ENCODE assay signal across 9 cellular contexts in genomic region chr3:49787182-49787464, GRCh38. TPM values are rescaled to one million over a fixed set of nuclear protein-coding genes. Genes with fewer than 3 reads are reported as not detected.
A peak's percentile ranks its signal among the peaks of the same experiment; 100 is the strongest.
DNase-seq lines count a peak whose midpoint lies in the region; ATAC-seq and TF ChIP-seq lines count a peak whose summit lies in the region.
"Had no signal": no experiment of that assay in that cellular context is flagged by ENCODE, and none has a peak within 500 bp of the region (broad histone marks: within the 10 kb centered on the region; RNA-seq: fewer than 3 reads in every experiment).

No MANE protein-coding gene starts in this region.

- H3K9me3 ChIP-seq in SK-N-MC (ENCODE audit: low read depth, low read length), result no peaks in the 10 kb centered on the region

- H3K4me1 ChIP-seq in rectal smooth muscle tissue (ENCODE audit: control insufficient read depth, insufficient read depth, low read length), result peaks cover 13% of the 10 kb centered on the region

- TF ChIP-seq CTCF in GM12864 (IDR thresholded peaks at IDR 0.05; ENCODE audit: low read depth, low read length, missing control alignments) (no peak), fibroblast of the aortic adventitia (IDR thresholded peaks at IDR 0.05; ENCODE audit: insufficient read depth, low read length) (no peak)

- no peaks in the 10 kb centered on the region for H3K27me3 ChIP-seq in rectal smooth muscle tissue (ENCODE audit: control insufficient read depth, insufficient read depth, low read length)

- H3K9ac ChIP-seq in SK-N-MC (ENCODE audit: insufficient read length) (peak overlapping the region; percentile 88), rectal smooth muscle tissue (ENCODE audit: low read length) (peak overlapping the region; percentile 92)

- H3K4me3 ChIP-seq in GM12864 (ENCODE audit: low read depth, low read length) (peak overlapping the region; percentile 50), SK-N-MC (peak overlapping the region; percentile 84), fibroblast of the aortic adventitia (ENCODE audit: low read depth, low read length) (peak overlapping the region; percentile 60), rectal smooth muscle tissue (ENCODE audit: low read length) (peak overlapping the region; percentile 85)

- no peaks in the 10 kb centered on the region for H3K36me3 ChIP-seq in SK-N-MC (ENCODE audit: insufficient read depth, low read length)
- no peaks in the 10 kb centered on the region for H3K36me3 ChIP-seq in rectal smooth muscle tissue (ENCODE audit: control insufficient read depth, insufficient read depth, low read length)

- DNase-seq in GM12864 (ENCODE audit: low read depth) (no peak), SK-N-MC (ENCODE audit: low read depth, low spot score) (no peak), fibroblast of the aortic adventitia (ENCODE audit: low read depth) (no peak)
- DNase-seq in activated effector memory CD4-positive, alpha-beta T cell treated with Interleukin-2 at 50 U/mL for 16 hours, result no peak

- ATAC-seq in HG03108 (IDR thresholded peaks at IDR 0.05; ENCODE audit: unreplicated experiment), result no peak
- no peak for ATAC-seq in GM21360 (IDR thresholded peaks at IDR 0.05; ENCODE audit: unreplicated experiment)
- ATAC-seq in HG03442 (IDR thresholded peaks at IDR 0.05; ENCODE audit: unreplicated experiment), result no peak

- H3K27ac ChIP-seq in SK-N-MC (no peak overlapping the region), rectal smooth muscle tissue (ENCODE audit: low read depth, low read length) (peak overlapping the region; percentile 98)

RNA-seq across cellular contexts. Expression of gene IP6K1, which starts 0.8 kb away (rescaled TPM):
- 29.6 TPM in 2 replicates for total RNA-seq in fibroblast of the aortic adventitia (ENCODE audit: low replicate concordance)

RNA-seq across cellular contexts. Expression of gene CDHR4, which starts 12.6 kb away (rescaled TPM):
- total RNA-seq in fibroblast of the aortic adventitia (ENCODE audit: low replicate concordance), result 0.09 TPM in 1 of 2 replicates, not detected in the other
- total RNA-seq: fibroblast of villous mesenchyme had no signal

RNA-seq across cellular contexts. Expression of gene INKA1, which starts 15.9 kb away (rescaled TPM):
- total RNA-seq in fibroblast of the aortic adventitia (ENCODE audit: low replicate concordance), result 4.4 and 9.5 TPM in 2 replicates

RNA-seq across cellular contexts. Expression of gene UBA7, which starts 26.6 kb away (rescaled TPM):
- 22.8 and 69.4 TPM in 2 replicates for total RNA-seq in fibroblast of the aortic adventitia (ENCODE audit: low replicate concordance)
